ENCODE assay signal across 13 cellular contexts in the genomic region with DNA sequence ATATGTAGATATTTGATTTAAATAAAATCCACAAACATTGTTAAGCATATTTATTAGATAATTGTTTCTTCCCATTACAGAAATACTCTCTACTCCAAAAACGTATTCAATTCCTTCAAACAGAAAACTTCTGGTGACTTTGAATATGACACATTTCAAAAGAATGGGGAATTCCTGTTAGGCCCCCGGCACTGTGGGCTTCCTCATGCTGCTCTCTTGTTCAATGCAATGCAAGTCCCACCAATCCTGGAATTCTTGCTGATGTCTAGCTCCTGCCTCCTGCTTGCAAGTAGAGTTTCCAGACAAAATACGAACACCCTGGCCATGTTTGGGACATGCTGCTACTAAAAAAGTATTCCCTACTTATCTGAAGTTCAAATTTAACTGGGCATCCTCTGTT.
DNase-seq lines count a peak whose midpoint lies in the region; ATAC-seq and TF ChIP-seq lines count a peak whose summit lies in the region.
"Had no signal": no experiment of that assay in that cellular context is flagged by ENCODE, and none has a peak within 500 bp of the region (broad histone marks: within the 10 kb centered on the region; RNA-seq: fewer than 3 reads in every experiment).

No MANE protein-coding gene starts in this region.

- TF ChIP-seq EP300 in sigmoid colon (IDR thresholded peaks at IDR 0.05): no peak

- ATAC-seq in heart right ventricle (no peak), Right ventricle myocardium superior (ENCODE audit: poor library complexity) (no peak)
- ATAC-seq: A549; activated CD4-positive, CD25-positive, alpha-beta regulatory T cell treated with anti-CD3 and anti-CD28 coated beads, Interleukin-2, amount 50 U/mL, for 24 hours had no signal

- no peak overlapping the region for H3K9ac ChIP-seq in smooth muscle cell (ENCODE audit: low read depth)

- no peak for TF ChIP-seq CTCF in heart right ventricle (IDR thresholded peaks at IDR 0.05)
- no peak for TF ChIP-seq CTCF in smooth muscle cell (IDR thresholded peaks at IDR 0.05; ENCODE audit: borderline replicate concordance, insufficient read depth, poor library complexity, severe bottlenecking)
- no peak for TF ChIP-seq CTCF in sigmoid colon (IDR thresholded peaks at IDR 0.05)

- intact Hi-C loops in heart right ventricle (cut with DNase I): loop anchor here (5.0 to 10.0 kb wide), 16 partner anchors 211 to 969 kb away; no protein-coding TSS in a partner anchor
- intact Hi-C loops in Right ventricle myocardium superior (cut with DNase I): loop anchor here (10.0 kb wide), 3 partner anchors 114 to 784 kb away; no protein-coding TSS in a partner anchor
- intact Hi-C loops in sigmoid colon (cut with DNase I): loop anchor here (5.0 kb wide), 1 partner anchor 541 kb away; no protein-coding TSS in a partner anchor

- H3K9me3 ChIP-seq in heart right ventricle (no peaks in the 10 kb centered on the region), SJSA1 (replicated peaks) (no peaks in the 10 kb centered on the region), smooth muscle cell (replicated peaks; ENCODE audit: low read depth) (no peaks in the 10 kb centered on the region), sigmoid colon (no peaks in the 10 kb centered on the region)
- H3K9me3 ChIP-seq: A549 had no signal

- WGBS in heart right ventricle, 2 donors: 63 to 64% methylated on average over 3 of the region's 3 CpGs
- WGBS in smooth muscle cell (ENCODE audit: low lambda C conversion rate): 15% methylated on average over 3 of the region's 3 CpGs
- 61 to 79% methylated on average over 3 of the region's 3 CpGs for WGBS in sigmoid colon, 2 donors

- no peak for TF ChIP-seq POLR2A in sigmoid colon (IDR thresholded peaks at IDR 0.05)

- H3K4me1 ChIP-seq in heart right ventricle: peaks cover 0 to 57% (median 25%) of the 10 kb centered on the region in 9 donors
- H3K4me1 ChIP-seq in SJSA1 (replicated peaks): peaks cover 32% of the 10 kb centered on the region
- peaks cover 10% of the 10 kb centered on the region for H3K4me1 ChIP-seq in smooth muscle cell (ENCODE audit: low read depth)
- H3K4me1 ChIP-seq in sigmoid colon: peaks cover 0 to 17% (median 8%) of the 10 kb centered on the region in 4 donors
- H3K4me1 ChIP-seq: A549 had no signal

- peak overlapping the region; percentile 25 for H3K4me2 ChIP-seq in smooth muscle cell
- H3K4me2 ChIP-seq: A549 had no signal

- H3K36me3 ChIP-seq in heart right ventricle (no peaks in the 10 kb centered on the region), SJSA1 (no peaks in the 10 kb centered on the region), smooth muscle cell (ENCODE audit: low read depth) (no peaks in the 10 kb centered on the region), sigmoid colon (no peaks in the 10 kb centered on the region)

- H3K4me3 ChIP-seq in heart right ventricle (no peak overlapping the region), SJSA1 (no peak overlapping the region), smooth muscle cell (no peak overlapping the region), sigmoid colon (no peak overlapping the region)
- H3K4me3 ChIP-seq: A549 had no signal

- no peak for DNase-seq in heart right ventricle
- no peak for DNase-seq in Right ventricle myocardium superior
- peak; percentile 64 to 70 for DNase-seq in SJSA1 (ENCODE audit: low read depth in 1 of 2, low spot score in 2 of 2)
- peak; percentile 48 for DNase-seq in foreskin melanocyte
- no peak for DNase-seq in smooth muscle cell (lab: John Stamatoyannopoulos, UW; ENCODE audit: unreplicated experiment)
- DNase-seq in amygdala (lab: John Stamatoyannopoulos, UW): no peak
- no peak for DNase-seq in Kasumi-1 (lab: John Stamatoyannopoulos, UW)
- no peak for DNase-seq in sigmoid colon
- DNase-seq: activated CD8-positive, alpha-beta memory T cell treated with anti-CD3 and anti-CD28 coated beads, Interleukin-2, amount 50 U/mL, for 48 hours; NCI-H1417; nephron progenitor cell had no signal

- no peaks in the 10 kb centered on the region for H4K20me1 ChIP-seq in smooth muscle cell (ENCODE audit: low read depth)

- H3K27me3 ChIP-seq in heart right ventricle (peaks cover 0 to 3% (median 0%) of the 10 kb centered on the region in 7 donors), SJSA1 (replicated peaks) (no peaks in the 10 kb centered on the region), smooth muscle cell (ENCODE audit: low read depth) (no peaks in the 10 kb centered on the region), sigmoid colon (no peaks in the 10 kb centered on the region)

- no peak overlapping the region for H2AFZ ChIP-seq in smooth muscle cell (ENCODE audit: low read depth)

- H3K27ac ChIP-seq in heart right ventricle: peak overlapping the region in 6 of 10 donors; percentile 34 to 94 (median 93)
- peak overlapping the region; percentile 17; the same call in 1 of the 2 replicates for H3K27ac ChIP-seq in SJSA1
- peak overlapping the region; percentile 16 for H3K27ac ChIP-seq in smooth muscle cell (ENCODE audit: low read depth)
- no peak overlapping the region for H3K27ac ChIP-seq in sigmoid colon
- H3K27ac ChIP-seq: A549 had no signal

- H3K79me2 ChIP-seq in smooth muscle cell (ENCODE audit: low read depth): no peaks in the 10 kb centered on the region

- no peaks in the 10 kb centered on the region for H3F3A ChIP-seq in smooth muscle cell (ENCODE audit: low read depth)

Comparison
In these comparisons a context has a peak if more than half of its experiments do, and no peak if none do; other contexts are left out.
1. DNase-seq: peak in SJSA1 (2 of 2) and foreskin melanocyte (single experiment); none in heart right ventricle (0 of 2), Right ventricle myocardium superior (single experiment), smooth muscle cell (single experiment), amygdala (0 of 56), Kasumi-1 (0 of 2) and sigmoid colon (single experiment).
2. H3K27ac ChIP-seq: peak in heart right ventricle (6 of 10), SJSA1 (single experiment) and smooth muscle cell (single experiment); none in sigmoid colon (0 of 4).